ENCODE assay signal across 2 cellular contexts in genomic region chr17:80192268-80192667, GRCh38.
A peak's percentile ranks its signal among the peaks of the same experiment; 100 is the strongest.
TF ChIP-seq lines count a peak whose summit lies in the region.

No MANE protein-coding gene starts in this region.

TF ChIP-seq in HepG2, 621 proteins besides CTCF, POLR2A, EP300 and RAD21 (continues in another document):
- TF ChIP-seq BRF2 (CRISPR knock-in tag; IDR thresholded peaks at IDR 0.05) (no peak), ZMYM2 (CRISPR knock-in tag; IDR thresholded peaks at IDR 0.05) (no peak), AKAP8 (CRISPR knock-in tag; IDR thresholded peaks at IDR 0.05) (no peak), ZBTB46 (CRISPR knock-in tag; IDR thresholded peaks at IDR 0.05; ENCODE audit: borderline replicate concordance) (no peak), MAF1 (CRISPR knock-in tag; IDR thresholded peaks at IDR 0.05; ENCODE audit: borderline replicate concordance) (no peak), ZNF737 (CRISPR knock-in tag; IDR thresholded peaks at IDR 0.05; ENCODE audit: borderline replicate concordance) (no peak), ZNF704 (CRISPR knock-in tag; IDR thresholded peaks at IDR 0.05; ENCODE audit: borderline replicate concordance) (no peak), FOSL2 (CRISPR knock-in tag; IDR thresholded peaks at IDR 0.05) (no peak), ZNF253 (CRISPR knock-in tag; IDR thresholded peaks at IDR 0.05; ENCODE audit: borderline replicate concordance) (no peak), ZNF260 (CRISPR knock-in tag; IDR thresholded peaks at IDR 0.05; ENCODE audit: borderline replicate concordance, low read depth) (no peak), STAG1 (CRISPR knock-in tag; IDR thresholded peaks at IDR 0.05) (no peak), HMG20A (CRISPR knock-in tag; IDR thresholded peaks at IDR 0.05; ENCODE audit: borderline replicate concordance) (no peak), THRA (CRISPR knock-in tag; IDR thresholded peaks at IDR 0.05; ENCODE audit: borderline replicate concordance) (no peak), HNRNPH1 (optimal IDR thresholded peaks at IDR 0.05; ENCODE audit: low read depth, low read length) (no peak), CHD4 (IDR thresholded peaks at IDR 0.05; ENCODE audit: borderline replicate concordance, low read length) (no peak), PBX2 (CRISPR knock-in tag; IDR thresholded peaks at IDR 0.05) (peak; percentile 67), ZNF280B (CRISPR knock-in tag; IDR thresholded peaks at IDR 0.05; ENCODE audit: borderline replicate concordance) (0 out of 2 replicates have a peak, but pooled peaks have one; percentile 45), ZNF234 (CRISPR knock-in tag; conservative IDR thresholded peaks at IDR 0.05) (no peak), ZNF263 (CRISPR knock-in tag; IDR thresholded peaks at IDR 0.05) (no peak), TFAP4 (IDR thresholded peaks at IDR 0.05; ENCODE audit: borderline replicate concordance, low read depth) (no peak), HES4 (CRISPR knock-in tag; IDR thresholded peaks at IDR 0.05; ENCODE audit: borderline replicate concordance) (no peak)

TF ChIP-seq in SK-N-SH treated with all-trans-retinoic acid at 6 μM for 48 hours, 23 proteins besides CTCF, POLR2A, EP300 and RAD21:
- TF ChIP-seq ZNF70 (CRISPR knock-in tag; IDR thresholded peaks at IDR 0.05), result no peak
- TF ChIP-seq ESRRG (CRISPR knock-in tag; IDR thresholded peaks at IDR 0.05), result no peak
- no peak for TF ChIP-seq RARB (CRISPR knock-in tag; IDR thresholded peaks at IDR 0.05)
- no peak for TF ChIP-seq ARNTL (CRISPR knock-in tag; IDR thresholded peaks at IDR 0.05; ENCODE audit: borderline replicate concordance, low read depth)
- TF ChIP-seq PPARA (CRISPR knock-in tag; IDR thresholded peaks at IDR 0.05; ENCODE audit: borderline replicate concordance), result no peak
- no peak for TF ChIP-seq ISL1 (CRISPR knock-in tag; IDR thresholded peaks at IDR 0.05)
- no peak for TF ChIP-seq TSHZ2 (CRISPR knock-in tag; IDR thresholded peaks at IDR 0.05)
- no peak for TF ChIP-seq OSR1 (CRISPR knock-in tag; IDR thresholded peaks at IDR 0.05)
- no peak for TF ChIP-seq ZFP30 (CRISPR knock-in tag; IDR thresholded peaks at IDR 0.05)
- TF ChIP-seq ZC3H10 (CRISPR knock-in tag; IDR thresholded peaks at IDR 0.05), result no peak
- no peak for TF ChIP-seq ZFP3 (CRISPR knock-in tag; IDR thresholded peaks at IDR 0.05)
- TF ChIP-seq CREB5 (CRISPR knock-in tag; IDR thresholded peaks at IDR 0.05; ENCODE audit: low read depth), result no peak
- TF ChIP-seq SNAI2 (CRISPR knock-in tag; IDR thresholded peaks at IDR 0.05), result no peak
TF ChIP-seq in SK-N-SH treated with all-trans-retinoic acid at 6 μM for 48 hours: peak in this region for 0.
